In the genomic region with DNA sequence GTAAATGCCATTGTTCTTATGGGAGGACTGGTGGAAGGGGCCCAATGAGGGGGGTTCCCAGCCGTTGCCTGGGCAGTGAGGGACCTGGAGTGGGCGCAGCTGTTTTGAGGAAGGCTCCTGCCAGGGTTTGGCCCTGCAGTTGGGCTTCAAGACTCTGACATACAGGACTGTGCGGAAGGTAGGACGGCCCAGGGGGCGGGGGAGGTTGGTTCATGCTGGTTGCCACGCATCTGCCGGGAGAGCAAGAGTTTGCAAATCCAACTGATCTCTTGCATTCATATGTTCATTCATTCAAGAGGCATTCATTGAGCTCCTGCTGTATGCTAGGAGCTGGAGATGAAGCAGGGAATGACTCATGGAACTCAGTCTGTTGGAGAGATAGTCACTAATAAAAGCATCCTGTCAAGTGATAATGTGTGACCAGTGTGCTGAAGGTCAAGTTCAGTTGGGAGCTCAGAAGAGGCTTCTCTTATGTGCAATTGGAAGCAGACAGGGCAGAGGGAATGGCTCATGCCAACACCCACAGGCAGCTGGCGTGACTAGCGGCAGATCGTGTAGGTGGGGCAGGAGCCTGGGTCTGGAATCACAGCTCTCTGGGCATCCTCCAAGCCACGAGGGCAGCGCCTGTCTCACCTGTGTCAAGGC, we compare ENCODE assay signal across 11 cellular contexts. TPM values are rescaled to one million over a fixed set of nuclear protein-coding genes. Genes with fewer than 3 reads are reported as not detected.
DNase-seq lines count a peak whose midpoint lies in the region; ATAC-seq and TF ChIP-seq lines count a peak whose summit lies in the region.
"Had no signal": no experiment of that assay in that cellular context is flagged by ENCODE, and none has a peak within 500 bp of the region (broad histone marks: within the 10 kb centered on the region; RNA-seq: fewer than 3 reads in every experiment).

No MANE protein-coding gene starts in this region.

- H3K9ac ChIP-seq in subcutaneous abdominal adipose tissue (ENCODE audit: low read length in 5 of 5): peak overlapping the region in 1 of 5 donors; percentile 53

- intact Hi-C loops in heart left ventricle (cut with DNase I): loop anchor here in 1 of 10 donors (2.0 kb wide), 1 partner anchor 13 kb away; no protein-coding TSS in a partner anchor

- no peaks in the 10 kb centered on the region for H3K9me3 ChIP-seq in T-helper 17 cell (ENCODE audit: control insufficient read depth, low read length, poor library complexity, severe bottlenecking)
- no peaks in the 10 kb centered on the region for H3K9me3 ChIP-seq in heart left ventricle
- no peaks in the 10 kb centered on the region for H3K9me3 ChIP-seq in subcutaneous abdominal adipose tissue (ENCODE audit: control insufficient read depth in 5 of 5, low read length in 5 of 5)
- H3K9me3 ChIP-seq: Caco-2 had no signal

- H3K27ac Mint-ChIP-seq in activated T-cell treated with anti-CD3 and anti-CD28 coated beads, Interleukin-2, amount 50 U/mL, for 72 hours: peak overlapping the region; percentile 35
- peak overlapping the region; percentile 97 for H3K27ac Mint-ChIP-seq in T-helper 17 cell

- no peaks in the 10 kb centered on the region for H3K9me3 Mint-ChIP-seq in activated T-cell treated with anti-CD3 and anti-CD28 coated beads, Interleukin-2, amount 50 U/mL, for 72 hours

- 54 to 59% (median 58%) methylated on average over 12 of the region's 12 CpGs for WGBS in heart left ventricle, 4 donors

- TF ChIP-seq POLR2A in heart left ventricle (IDR thresholded peaks at IDR 0.05): no peak

- H3K36me3 ChIP-seq in heart left ventricle (peaks cover 0 to 35% (median 14%) of the 10 kb centered on the region in 9 donors), subcutaneous abdominal adipose tissue (ENCODE audit: control insufficient read depth in 5 of 5, insufficient read depth in 5 of 5, low read length in 5 of 5) (peaks cover 0 to 18% (median 6%) of the 10 kb centered on the region in 5 donors)

- H3K27me3 Mint-ChIP-seq in activated T-cell treated with anti-CD3 and anti-CD28 coated beads, Interleukin-2, amount 50 U/mL, for 72 hours (ENCODE audit: low read depth): no peaks in the 10 kb centered on the region
- no peaks in the 10 kb centered on the region for H3K27me3 Mint-ChIP-seq in T-helper 17 cell

- no peak for TF ChIP-seq CTCF in heart left ventricle (IDR thresholded peaks at IDR 0.05)

- DNase-seq in activated T-cell treated with anti-CD3 and anti-CD28 coated beads, Interleukin-2, amount 50 U/mL, for 72 hours: no peak
- DNase-seq in activated T-cell treated with anti-CD3 and anti-CD28 coated beads, Interleukin-2, amount 50 U/mL, for 1 hour: no peak
- DNase-seq in T-helper 17 cell (no peak), heart left ventricle (peak in 3 of 5 donors; percentile 62 to 82 (median 81)), hepatic stellate cell (ENCODE audit: low spot score) (no peak)
- DNase-seq: activated naive CD4-positive, alpha-beta T cell treated with anti-CD3 and anti-CD28 coated beads, Interleukin-2, amount 50 U/mL, for 16 hours; Caco-2; NCI-H510A had no signal

- H3K27me3 ChIP-seq in heart left ventricle: no peaks in the 10 kb centered on the region
- no peaks in the 10 kb centered on the region for H3K27me3 ChIP-seq in subcutaneous abdominal adipose tissue (ENCODE audit: control insufficient read depth in 5 of 5, insufficient read depth in 4 of 5, low read length in 5 of 5)

- H3K4me1 Mint-ChIP-seq in activated T-cell treated with anti-CD3 and anti-CD28 coated beads, Interleukin-2, amount 50 U/mL, for 72 hours (ENCODE audit: low read depth): peaks cover 65% of the 10 kb centered on the region
- H3K4me1 Mint-ChIP-seq in T-helper 17 cell: peaks cover 43% of the 10 kb centered on the region

- H3K4me1 ChIP-seq in heart left ventricle (peaks cover 40 to 89% (median 68%) of the 10 kb centered on the region in 12 donors), subcutaneous abdominal adipose tissue (ENCODE audit: control insufficient read depth in 5 of 5, insufficient read depth in 5 of 5, low read length in 5 of 5) (peaks cover 19 to 67% (median 63%) of the 10 kb centered on the region in 5 donors)
- H3K4me1 ChIP-seq: Caco-2 had no signal

- H3K36me3 Mint-ChIP-seq in activated T-cell treated with anti-CD3 and anti-CD28 coated beads, Interleukin-2, amount 50 U/mL, for 72 hours (ENCODE audit: insufficient read depth in 2 of 2): peaks cover 2 to 15% of the 10 kb centered on the region in 2 donors
- H3K36me3 Mint-ChIP-seq in T-helper 17 cell (ENCODE audit: low read depth): peaks cover 2% of the 10 kb centered on the region

- peak overlapping the region; percentile 49 to 99 (median 97) for H3K27ac ChIP-seq in heart left ventricle
- H3K27ac ChIP-seq in subcutaneous abdominal adipose tissue (ENCODE audit: low read depth, low read length): peak overlapping the region; percentile 92

- ATAC-seq in activated T-cell treated with anti-CD3 and anti-CD28 coated beads, Interleukin-2, amount 50 U/mL, for 72 hours (replicated peaks in 1 of 2): no peak
- ATAC-seq in T-helper 17 cell (no peak), heart left ventricle (peak; percentile 33 to 70 (median 49)), HG02938 (IDR thresholded peaks at IDR 0.05; ENCODE audit: unreplicated experiment) (no peak), HG03175 (IDR thresholded peaks at IDR 0.05; ENCODE audit: unreplicated experiment) (no peak)

- H3K4me3 ChIP-seq in heart left ventricle: no peak overlapping the region
- no peak overlapping the region for H3K4me3 ChIP-seq in subcutaneous abdominal adipose tissue (ENCODE audit: low read depth in 1 of 5, low read length in 5 of 5)

- H3K4me3 Mint-ChIP-seq in activated T-cell treated with anti-CD3 and anti-CD28 coated beads, Interleukin-2, amount 50 U/mL, for 72 hours: no peak overlapping the region
- peak overlapping the region; percentile 63 for H3K4me3 Mint-ChIP-seq in T-helper 17 cell

RNA-seq across cellular contexts. Expression of a gene that starts 7.8 kb away (rescaled TPM):
- 10 to 100 TPM; 33.3 to 37.4 TPM for total RNA-seq in activated T-cell treated with anti-CD3 and anti-CD28 coated beads, Interleukin-2, amount 50 U/mL, for 72 hours
- total RNA-seq in T-helper 17 cell (10 to 100 TPM; 38.7 to 39.3 TPM), heart left ventricle (10 to 100 TPM; 35.8 to 76.7 (median 40.3) TPM)
- 10 to 100 TPM; 11.3 to 16.8 TPM for polyA plus RNA-seq in heart left ventricle

RNA-seq across cellular contexts. Expression of a gene that starts 44.7 kb away (rescaled TPM):
- total RNA-seq in activated T-cell treated with anti-CD3 and anti-CD28 coated beads, Interleukin-2, amount 50 U/mL, for 72 hours: 1 to 10 TPM; 1.0 to 2.2 TPM
- 1 to 10 TPM; 2.1 to 2.5 TPM for total RNA-seq in T-helper 17 cell
- 10 to 100 TPM; 12.8 to 48.7 (median 23.7) TPM for total RNA-seq in heart left ventricle
- 10 to 100 TPM; 29.5 to 35.1 TPM for polyA plus RNA-seq in heart left ventricle

Comparison
In these comparisons a context has a peak if more than half of its experiments do, and no peak if none do; other contexts are left out.
1. ATAC-seq: peak in heart left ventricle (4 of 4); none in activated T-cell treated with anti-CD3 and anti-CD28 coated beads, Interleukin-2, amount 50 U/mL, for 72 hours (0 of 2), T-helper 17 cell (single experiment), HG02938 (single experiment) and HG03175 (single experiment).
2. DNase-seq: peak in heart left ventricle (3 of 5); none in activated T-cell treated with anti-CD3 and anti-CD28 coated beads, Interleukin-2, amount 50 U/mL, for 72 hours (0 of 2), activated T-cell treated with anti-CD3 and anti-CD28 coated beads, Interleukin-2, amount 50 U/mL, for 1 hour (single experiment), T-helper 17 cell (0 of 3) and hepatic stellate cell (single experiment).